In the genomic region with DNA sequence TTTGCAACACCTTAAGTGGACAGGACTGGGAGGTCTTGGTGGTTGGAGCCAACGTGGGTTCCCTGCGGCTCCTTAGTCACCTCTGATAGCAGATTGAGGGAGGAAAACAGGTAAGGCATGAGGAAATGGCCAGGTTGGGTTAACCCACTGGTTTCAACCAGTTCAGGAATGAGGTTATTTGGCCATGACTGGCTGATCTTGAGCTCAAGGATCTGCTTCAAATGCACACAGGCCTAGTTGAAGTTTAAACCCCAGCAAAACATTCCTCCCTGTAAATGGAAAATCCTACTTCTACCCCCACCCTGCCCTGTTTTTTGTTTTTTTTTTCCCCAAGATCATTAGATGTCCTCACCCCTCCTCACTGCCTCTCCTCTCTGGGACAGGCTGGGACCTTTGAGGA, we compare ENCODE assay signal across 1 cellular context.
TF ChIP-seq lines count a peak whose summit lies in the region.

No MANE protein-coding gene starts in this region.

TF ChIP-seq in SK-N-SH, 30 proteins besides CTCF, POLR2A, EP300 and RAD21 (continued from another document):
- TF ChIP-seq, protein P1, sequence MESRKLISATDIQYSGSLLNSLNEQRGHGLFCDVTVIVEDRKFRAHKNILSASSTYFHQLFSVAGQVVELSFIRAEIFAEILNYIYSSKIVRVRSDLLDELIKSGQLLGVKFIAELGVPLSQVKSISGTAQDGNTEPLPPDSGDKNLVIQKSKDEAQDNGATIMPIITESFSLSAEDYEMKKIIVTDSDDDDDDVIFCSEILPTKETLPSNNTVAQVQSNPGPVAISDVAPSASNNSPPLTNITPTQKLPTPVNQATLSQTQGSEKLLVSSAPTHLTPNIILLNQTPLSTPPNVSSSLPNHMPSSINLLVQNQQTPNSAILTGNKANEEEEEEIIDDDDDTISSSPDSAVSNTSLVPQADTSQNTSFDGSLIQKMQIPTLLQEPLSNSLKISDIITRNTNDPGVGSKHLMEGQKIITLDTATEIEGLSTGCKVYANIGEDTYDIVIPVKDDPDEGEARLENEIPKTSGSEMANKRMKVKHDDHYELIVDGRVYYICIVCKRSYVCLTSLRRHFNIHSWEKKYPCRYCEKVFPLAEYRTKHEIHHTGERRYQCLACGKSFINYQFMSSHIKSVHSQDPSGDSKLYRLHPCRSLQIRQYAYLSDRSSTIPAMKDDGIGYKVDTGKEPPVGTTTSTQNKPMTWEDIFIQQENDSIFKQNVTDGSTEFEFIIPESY (IDR thresholded peaks at IDR 0.05; ENCODE audit: borderline replicate concordance, low read depth): no peak
- TF ChIP-seq RCOR1 (IDR thresholded peaks at IDR 0.05; ENCODE audit: low read length): no peak
- TF ChIP-seq, protein P2, sequence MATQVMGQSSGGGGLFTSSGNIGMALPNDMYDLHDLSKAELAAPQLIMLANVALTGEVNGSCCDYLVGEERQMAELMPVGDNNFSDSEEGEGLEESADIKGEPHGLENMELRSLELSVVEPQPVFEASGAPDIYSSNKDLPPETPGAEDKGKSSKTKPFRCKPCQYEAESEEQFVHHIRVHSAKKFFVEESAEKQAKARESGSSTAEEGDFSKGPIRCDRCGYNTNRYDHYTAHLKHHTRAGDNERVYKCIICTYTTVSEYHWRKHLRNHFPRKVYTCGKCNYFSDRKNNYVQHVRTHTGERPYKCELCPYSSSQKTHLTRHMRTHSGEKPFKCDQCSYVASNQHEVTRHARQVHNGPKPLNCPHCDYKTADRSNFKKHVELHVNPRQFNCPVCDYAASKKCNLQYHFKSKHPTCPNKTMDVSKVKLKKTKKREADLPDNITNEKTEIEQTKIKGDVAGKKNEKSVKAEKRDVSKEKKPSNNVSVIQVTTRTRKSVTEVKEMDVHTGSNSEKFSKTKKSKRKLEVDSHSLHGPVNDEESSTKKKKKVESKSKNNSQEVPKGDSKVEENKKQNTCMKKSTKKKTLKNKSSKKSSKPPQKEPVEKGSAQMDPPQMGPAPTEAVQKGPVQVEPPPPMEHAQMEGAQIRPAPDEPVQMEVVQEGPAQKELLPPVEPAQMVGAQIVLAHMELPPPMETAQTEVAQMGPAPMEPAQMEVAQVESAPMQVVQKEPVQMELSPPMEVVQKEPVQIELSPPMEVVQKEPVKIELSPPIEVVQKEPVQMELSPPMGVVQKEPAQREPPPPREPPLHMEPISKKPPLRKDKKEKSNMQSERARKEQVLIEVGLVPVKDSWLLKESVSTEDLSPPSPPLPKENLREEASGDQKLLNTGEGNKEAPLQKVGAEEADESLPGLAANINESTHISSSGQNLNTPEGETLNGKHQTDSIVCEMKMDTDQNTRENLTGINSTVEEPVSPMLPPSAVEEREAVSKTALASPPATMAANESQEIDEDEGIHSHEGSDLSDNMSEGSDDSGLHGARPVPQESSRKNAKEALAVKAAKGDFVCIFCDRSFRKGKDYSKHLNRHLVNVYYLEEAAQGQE (IDR thresholded peaks at IDR 0.05; ENCODE audit: low read depth, low read length): no peak
- no peak for TF ChIP-seq CHD2 (IDR thresholded peaks at IDR 0.05; ENCODE audit: low read length, partially characterized antibody)
- no peak for TF ChIP-seq RFX5 (IDR thresholded peaks at IDR 0.05; ENCODE audit: low read length)
- TF ChIP-seq ELF1 (IDR thresholded peaks at IDR 0.05): no peak
- TF ChIP-seq EZH2phosphoT487 (IDR thresholded peaks at IDR 0.05; ENCODE audit: borderline replicate concordance, low read depth): no peak
- TF ChIP-seq YY1 (IDR thresholded peaks at IDR 0.05; ENCODE audit: low read depth): no peak
TF ChIP-seq in SK-N-SH: peak in this region for 0.
